In genomic region chr3:186319988-186320387, GRCh38 we compare ENCODE assay signal across 21 cellular contexts. TPM values are rescaled to one million over a fixed set of nuclear protein-coding genes. Genes with fewer than 3 reads are reported as not detected.
A peak's percentile ranks its signal among the peaks of the same experiment; 100 is the strongest.
DNase-seq lines count a peak whose midpoint lies in the region; ATAC-seq and TF ChIP-seq lines count a peak whose summit lies in the region.
"Had no signal": no experiment of that assay in that cellular context is flagged by ENCODE, and none has a peak within 500 bp of the region (broad histone marks: within the 10 kb centered on the region; RNA-seq: fewer than 3 reads in every experiment).

No MANE protein-coding gene starts in this region.

- H3K4me3 ChIP-seq in neural cell (ENCODE audit: low read length): no peak overlapping the region
- H3K4me3 ChIP-seq: GM23248, MG63, PC-9, SJSA1 had no signal

- no peak overlapping the region for H3K27ac Mint-ChIP-seq in mesothelial cell of epicardium
- H3K27ac Mint-ChIP-seq: CD4-positive, alpha-beta memory T cell had no signal

- no peak overlapping the region for H2AFZ ChIP-seq in neural cell (ENCODE audit: low read depth, low read length)
- H2AFZ ChIP-seq: GM23248, PC-9 had no signal

- TF ChIP-seq EP300 in neural cell (conservative IDR thresholded peaks at IDR 0.05; ENCODE audit: poor library complexity, severe bottlenecking): no peak

- no peaks in the 10 kb centered on the region for H3K79me2 ChIP-seq in neural cell (replicated peaks; ENCODE audit: insufficient read depth, low read length)

- H3K9me2 ChIP-seq in neural cell (ENCODE audit: insufficient read depth, low read length): no peaks in the 10 kb centered on the region

- no peak overlapping the region for H3K27ac ChIP-seq in neural cell (ENCODE audit: low read length)
- H3K27ac ChIP-seq: GM23248, PC-9, SJSA1 had no signal

- H3K27me3 ChIP-seq in neural cell (ENCODE audit: insufficient read depth, low read depth, low read length): no peaks in the 10 kb centered on the region
- H3K27me3 ChIP-seq: MG63 had no signal

- no peaks in the 10 kb centered on the region for H3K9me3 Mint-ChIP-seq in mesothelial cell of epicardium

- no peak overlapping the region for H3K4me2 ChIP-seq in neural cell (ENCODE audit: low read length)
- H3K4me2 ChIP-seq: PC-9 had no signal

- no peaks in the 10 kb centered on the region for H3F3A ChIP-seq in neural cell (ENCODE audit: insufficient read depth, low read length, poor library complexity, severe bottlenecking)

- TF ChIP-seq CTCF in neural cell (IDR thresholded peaks at IDR 0.05; ENCODE audit: poor library complexity, severe bottlenecking) (no peak), mesothelial cell of epicardium (IDR thresholded peaks at IDR 0.05; ENCODE audit: unreplicated experiment) (no peak)

- H3K36me3 ChIP-seq in neural cell (ENCODE audit: insufficient read depth, low read length): no peaks in the 10 kb centered on the region
- H3K36me3 ChIP-seq: MG63, SJSA1 had no signal

- no peaks in the 10 kb centered on the region for H3K9me3 ChIP-seq in neural cell (ENCODE audit: low read length)
- H3K9me3 ChIP-seq: MG63, SJSA1 had no signal

- peak; percentile 10 for DNase-seq in EL
- peak; percentile 15 for DNase-seq in NCI-H1417 treated with DMSO at 0.1 percent for 48 hours (lab: John Stamatoyannopoulos, UW)
- DNase-seq in NCI-H345 treated with DMSO at 0.1 percent for 48 hours (lab: John Stamatoyannopoulos, UW; ENCODE audit: unreplicated experiment): peak; percentile 34
- no peak for DNase-seq in mesothelial cell of epicardium (ENCODE audit: low spot score in 2 of 2, unreplicated experiment in 2 of 2)
- DNase-seq: C1 segment of cervical spinal cord; CD4-positive, alpha-beta memory T cell; COR-L47; DMS53; GM23248; H7; KBM-7; NCI-H2227 treated with DMSO at 0.1 percent for 48 hours; NCI-H774; PC-9; Right ventricle myocardium superior had no signal

- ATAC-seq in HG03460 (IDR thresholded peaks at IDR 0.05; ENCODE audit: unreplicated experiment) (no peak), GM21529 (IDR thresholded peaks at IDR 0.05; ENCODE audit: unreplicated experiment) (no peak)

- no peaks in the 10 kb centered on the region for H3K4me1 Mint-ChIP-seq in mesothelial cell of epicardium
- H3K4me1 Mint-ChIP-seq: CD4-positive, alpha-beta memory T cell had no signal

- H4K20me1 ChIP-seq in neural cell (ENCODE audit: insufficient read depth): no peaks in the 10 kb centered on the region

- H3K4me3 Mint-ChIP-seq in mesothelial cell of epicardium: no peak overlapping the region
- H3K4me3 Mint-ChIP-seq: CD4-positive, alpha-beta memory T cell had no signal

- H3K9ac ChIP-seq in neural cell (ENCODE audit: low read length): no peak overlapping the region
- H3K9ac ChIP-seq: GM23248 had no signal

- no peak for TF ChIP-seq RAD21 in neural cell (conservative IDR thresholded peaks at IDR 0.05)

- H3K36me3 Mint-ChIP-seq in mesothelial cell of epicardium: no peaks in the 10 kb centered on the region
- H3K36me3 Mint-ChIP-seq: CD4-positive, alpha-beta memory T cell had no signal

- H3K27me3 Mint-ChIP-seq in mesothelial cell of epicardium (ENCODE audit: low read depth): peaks cover 37% of the 10 kb centered on the region

TF ChIP-seq in neural cell, 6 proteins besides CTCF, POLR2A, EP300 and RAD21:
- TF ChIP-seq MXI1 (conservative IDR thresholded peaks at IDR 0.05; ENCODE audit: poor library complexity, severe bottlenecking): no peak
- TF ChIP-seq POLR2AphosphoS5 (IDR thresholded peaks at IDR 0.05): peak; percentile 41
- no peak for TF ChIP-seq SMC3 (conservative IDR thresholded peaks at IDR 0.05; ENCODE audit: poor library complexity)
- TF ChIP-seq EZH2 (IDR thresholded peaks at IDR 0.05; ENCODE audit: borderline replicate concordance, insufficient read depth, low read length, poor library complexity, severe bottlenecking): no peak
- TF ChIP-seq, protein P1, sequence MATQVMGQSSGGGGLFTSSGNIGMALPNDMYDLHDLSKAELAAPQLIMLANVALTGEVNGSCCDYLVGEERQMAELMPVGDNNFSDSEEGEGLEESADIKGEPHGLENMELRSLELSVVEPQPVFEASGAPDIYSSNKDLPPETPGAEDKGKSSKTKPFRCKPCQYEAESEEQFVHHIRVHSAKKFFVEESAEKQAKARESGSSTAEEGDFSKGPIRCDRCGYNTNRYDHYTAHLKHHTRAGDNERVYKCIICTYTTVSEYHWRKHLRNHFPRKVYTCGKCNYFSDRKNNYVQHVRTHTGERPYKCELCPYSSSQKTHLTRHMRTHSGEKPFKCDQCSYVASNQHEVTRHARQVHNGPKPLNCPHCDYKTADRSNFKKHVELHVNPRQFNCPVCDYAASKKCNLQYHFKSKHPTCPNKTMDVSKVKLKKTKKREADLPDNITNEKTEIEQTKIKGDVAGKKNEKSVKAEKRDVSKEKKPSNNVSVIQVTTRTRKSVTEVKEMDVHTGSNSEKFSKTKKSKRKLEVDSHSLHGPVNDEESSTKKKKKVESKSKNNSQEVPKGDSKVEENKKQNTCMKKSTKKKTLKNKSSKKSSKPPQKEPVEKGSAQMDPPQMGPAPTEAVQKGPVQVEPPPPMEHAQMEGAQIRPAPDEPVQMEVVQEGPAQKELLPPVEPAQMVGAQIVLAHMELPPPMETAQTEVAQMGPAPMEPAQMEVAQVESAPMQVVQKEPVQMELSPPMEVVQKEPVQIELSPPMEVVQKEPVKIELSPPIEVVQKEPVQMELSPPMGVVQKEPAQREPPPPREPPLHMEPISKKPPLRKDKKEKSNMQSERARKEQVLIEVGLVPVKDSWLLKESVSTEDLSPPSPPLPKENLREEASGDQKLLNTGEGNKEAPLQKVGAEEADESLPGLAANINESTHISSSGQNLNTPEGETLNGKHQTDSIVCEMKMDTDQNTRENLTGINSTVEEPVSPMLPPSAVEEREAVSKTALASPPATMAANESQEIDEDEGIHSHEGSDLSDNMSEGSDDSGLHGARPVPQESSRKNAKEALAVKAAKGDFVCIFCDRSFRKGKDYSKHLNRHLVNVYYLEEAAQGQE (IDR thresholded peaks at IDR 0.05; ENCODE audit: borderline replicate concordance): no peak
- TF ChIP-seq TAF1 (IDR thresholded peaks at IDR 0.05; ENCODE audit: low read depth): no peak

RNA-seq across cellular contexts. Expression of gene DGKG, which starts 42.0 kb away (rescaled TPM):
- 0.08 TPM in 1 of 2 replicates, not detected in the other for polyA plus RNA-seq in neural cell
- polyA minus RNA-seq in neural cell: 0.35 and 0.73 TPM in 2 replicates
- total RNA-seq in mesothelial cell of epicardium: 0.04 to 0.38 TPM (median 0.16 TPM) in 3 replicates
- total RNA-seq: GM23248; T-helper 2 cell treated with Interferon-gamma antibody and Interleukin-4, amounts not matched to agents 100 ng/mL and 5 ng/mL, for 36 hours had no signal
- polyA plus RNA-seq: CD4-positive, alpha-beta memory T cell; GM23248 had no signal

Comparison
In these comparisons a context has a peak if more than half of its experiments do, and no peak if none do; other contexts are left out.
1. DNase-seq: peak in EL (single experiment), NCI-H1417 treated with DMSO at 0.1 percent for 48 hours (single experiment) and NCI-H345 treated with DMSO at 0.1 percent for 48 hours (single experiment); none in mesothelial cell of epicardium (0 of 2).